16 cellular contexts compared by ENCODE assay signal in the genomic region with DNA sequence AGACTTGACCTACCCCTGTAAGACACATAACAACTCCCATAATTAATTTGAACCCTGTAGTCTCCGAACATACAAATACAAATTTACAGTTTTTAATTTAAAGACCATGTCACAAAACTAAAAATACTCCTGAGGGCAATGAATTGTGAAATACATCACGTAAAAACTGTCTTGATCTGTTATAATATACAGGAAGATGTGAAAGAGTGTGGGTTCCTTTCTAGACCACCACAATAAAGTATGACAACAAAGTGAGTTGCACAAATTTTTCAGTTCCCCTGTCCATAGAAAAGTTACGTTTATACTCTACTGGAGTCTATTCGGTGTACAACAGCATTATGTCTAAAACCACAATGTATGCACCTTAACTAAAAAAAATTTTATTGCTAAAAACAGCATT.
"Had no signal": no experiment of that assay in that cellular context is flagged by ENCODE, and none has a peak within 500 bp of the region (broad histone marks: within the 10 kb centered on the region; RNA-seq: fewer than 3 reads in every experiment).

No MANE protein-coding gene starts in this region.

- H3K27ac Mint-ChIP-seq: activated CD4-positive, alpha-beta T cell treated with anti-CD3 and anti-CD28 coated beads for 36 hours; activated CD8-positive, alpha-beta T cell treated with anti-CD3 and anti-CD28 coated beads for 36 hours; natural killer cell treated with Interleukin-12 subunit alpha and Interleukin-12 subunit beta and Interleukin-15 and Interleukin-18, amount 100 ng/mL, for 72 hours; stimulated activated memory B cell treated with anti-CD40 and anti-IgM and Interleukin-4, amounts not matched to agents 10 μg/mL and 1 μg/mL and 100 μg/mL, for 72 hours had no signal

- H3K27me3 Mint-ChIP-seq: activated CD4-positive, alpha-beta T cell treated with anti-CD3 and anti-CD28 coated beads for 36 hours; activated CD8-positive, alpha-beta T cell treated with anti-CD3 and anti-CD28 coated beads for 36 hours; dendritic cell treated with granulocyte-macrophage colony-stimulating factor and Interleukin-4, amounts not matched to agents 40 ng/mL and 50 ng/mL, for 4 days; natural killer cell treated with Interleukin-12 subunit alpha and Interleukin-12 subunit beta and Interleukin-15 and Interleukin-18, amount 100 ng/mL, for 72 hours; stimulated activated memory B cell treated with anti-CD40 and anti-IgM and Interleukin-4, amounts not matched to agents 10 μg/mL and 1 μg/mL and 100 μg/mL, for 72 hours had no signal

- DNase-seq: activated CD4-positive, alpha-beta T cell treated with anti-CD3 and anti-CD28 coated beads for 36 hours; activated CD8-positive, alpha-beta T cell treated with anti-CD3 and anti-CD28 coated beads for 36 hours; activated effector memory CD4-positive, alpha-beta T cell treated with anti-CD3 and anti-CD28 coated beads, Interleukin-2, amount 50 U/mL, for 16 hours; activated T-cell treated with anti-CD3 and anti-CD28 coated beads, Interleukin-2, amount 50 U/mL, for 4 hours; effector memory CD4-positive, alpha-beta T cell; foreskin fibroblast; hypothalamus; kidney; left lung; nucleus accumbens; stimulated activated CD4-positive, alpha-beta T cell treated with anti-CD3 and anti-CD28 coated beads, Interleukin-2, amount 100 ng/mL, for 48 hours; uterus had no signal

- H3K27ac ChIP-seq: tibial nerve, uterus had no signal

- H3K9me3 Mint-ChIP-seq: activated CD8-positive, alpha-beta T cell treated with anti-CD3 and anti-CD28 coated beads for 36 hours; activated T-cell treated with anti-CD3 and anti-CD28 coated beads, Interleukin-2, amount 50 U/mL, for 4 hours; dendritic cell treated with granulocyte-macrophage colony-stimulating factor and Interleukin-4, amounts not matched to agents 40 ng/mL and 50 ng/mL, for 4 days; natural killer cell treated with Interleukin-12 subunit alpha and Interleukin-12 subunit beta and Interleukin-15 and Interleukin-18, amount 100 ng/mL, for 72 hours; stimulated activated memory B cell treated with anti-CD40 and anti-IgM and Interleukin-4, amounts not matched to agents 10 μg/mL and 1 μg/mL and 100 μg/mL, for 72 hours had no signal

- H3K4me3 Mint-ChIP-seq: activated CD4-positive, alpha-beta T cell treated with anti-CD3 and anti-CD28 coated beads for 36 hours; activated CD8-positive, alpha-beta T cell treated with anti-CD3 and anti-CD28 coated beads for 36 hours; activated T-cell treated with anti-CD3 and anti-CD28 coated beads, Interleukin-2, amount 50 U/mL, for 4 hours; dendritic cell treated with granulocyte-macrophage colony-stimulating factor and Interleukin-4, amounts not matched to agents 40 ng/mL and 50 ng/mL, for 4 days; natural killer cell treated with Interleukin-12 subunit alpha and Interleukin-12 subunit beta and Interleukin-15 and Interleukin-18, amount 100 ng/mL, for 72 hours; stimulated activated memory B cell treated with anti-CD40 and anti-IgM and Interleukin-4, amounts not matched to agents 10 μg/mL and 1 μg/mL and 100 μg/mL, for 72 hours had no signal

- H3K4me1 ChIP-seq: tibial nerve, uterus had no signal

- H3K4me3 ChIP-seq: left lung, tibial nerve, uterus had no signal

- ATAC-seq: activated CD4-positive, alpha-beta T cell treated with anti-CD3 and anti-CD28 coated beads for 36 hours; activated CD8-positive, alpha-beta T cell treated with anti-CD3 and anti-CD28 coated beads for 36 hours; activated T-cell treated with anti-CD3 and anti-CD28 coated beads, Interleukin-2, amount 50 U/mL, for 4 hours; left lung; natural killer cell treated with Interleukin-12 subunit alpha and Interleukin-12 subunit beta and Interleukin-15 and Interleukin-18, amount 100 ng/mL, for 72 hours; stimulated activated memory B cell treated with anti-CD40 and anti-IgM and Interleukin-4, amounts not matched to agents 10 μg/mL and 1 μg/mL and 100 μg/mL, for 72 hours had no signal

- H3K36me3 ChIP-seq: left lung, tibial nerve, uterus had no signal

- H3K27me3 ChIP-seq: left lung, tibial nerve, uterus had no signal

- H3K9me3 ChIP-seq: left lung, tibial nerve, uterus had no signal
